Comparison of ENCODE assay signal across 29 cellular contexts in genomic region chr6:166453651-166454050, GRCh38.
DNase-seq lines count a peak whose midpoint lies in the region; ATAC-seq and TF ChIP-seq lines count a peak whose summit lies in the region.
"Had no signal": no experiment of that assay in that cellular context is flagged by ENCODE, and none has a peak within 500 bp of the region (broad histone marks: within the 10 kb centered on the region; RNA-seq: fewer than 3 reads in every experiment).

No MANE protein-coding gene starts in this region.

- H3K36me3 ChIP-seq in SK-N-SH (replicated peaks in 1 of 2; ENCODE audit: control insufficient read depth in 1 of 2, insufficient read depth in 2 of 2, low read length in 1 of 2) (peaks cover 10 to 54% of the 10 kb centered on the region in 2 experiments), HEK293 (ENCODE audit: control insufficient read depth in 2 of 2, insufficient read depth in 1 of 2, low read length in 2 of 2) (peaks cover 0 to 3% of the 10 kb centered on the region in 2 experiments; a peak in 1 of 3 replicates)

- H3K79me2 ChIP-seq in SK-N-SH (ENCODE audit: insufficient read depth) = no peaks in the 10 kb centered on the region

- CTCF ChIA-PET in SK-N-SH (lab: Yijun Ruan, JAX) (no interaction called here), HEK293 (lab: Yijun Ruan, JAX) (no interaction called here)

- no peaks in the 10 kb centered on the region for H3K9me2 ChIP-seq in SK-N-SH

- no peaks in the 10 kb centered on the region for H3K27me3 ChIP-seq in SK-N-SH (ENCODE audit: insufficient read depth)
- H3K27me3 ChIP-seq: BE2C, BLaER1 had no signal

- H4K20me1 ChIP-seq in SK-N-SH (ENCODE audit: insufficient read depth) = no peaks in the 10 kb centered on the region
- H4K20me1 ChIP-seq: BLaER1; BLaER1 treated with 17β-estradiol and CSF1 and Interleukin-3, amounts not matched to agents 10 nM and 100 nM had no signal

- WGBS in SK-N-SH (ENCODE audit: low lambda C conversion rate) = 94% methylated on average over 7 of the region's 7 CpGs

- H3K9me3 ChIP-seq in SK-N-SH = no peaks in the 10 kb centered on the region
- H3K9me3 ChIP-seq in HEK293 (ENCODE audit: control insufficient read depth, insufficient read depth, low read depth, low read length) = no peaks in the 10 kb centered on the region
- H3K9me3 ChIP-seq: A549, BE2C, Caco-2 had no signal

- H3K4me1 ChIP-seq in SK-N-SH (ENCODE audit: control insufficient read depth in 1 of 2, insufficient read depth in 2 of 2, low read depth in 1 of 2, low read length in 1 of 2) (no peaks in the 10 kb centered on the region), HEK293 (ENCODE audit: control insufficient read depth, insufficient read depth, low read length) (no peaks in the 10 kb centered on the region)
- H3K4me1 ChIP-seq: A549, BE2C, Caco-2 had no signal

- H3K4me3 ChIP-seq in SK-N-SH (ENCODE audit: low read depth in 2 of 2, low read length in 1 of 2) = no peak overlapping the region
- H3K4me3 ChIP-seq in HEK293 (ENCODE audit: low read depth, low read length) = no peak overlapping the region
- H3K4me3 ChIP-seq: A549; BLaER1; BLaER1 treated with 17β-estradiol and CSF1 and Interleukin-3, amounts not matched to agents 10 nM and 100 nM had no signal

- no peak overlapping the region for H3K4me2 ChIP-seq in SK-N-SH
- H3K4me2 ChIP-seq: A549; BLaER1; BLaER1 treated with 17β-estradiol and CSF1 and Interleukin-3, amounts not matched to agents 10 nM and 100 nM had no signal

- H2AFZ ChIP-seq in SK-N-SH (ENCODE audit: low read depth) = no peak overlapping the region

- no peaks in the 10 kb centered on the region for H3F3A ChIP-seq in SK-N-SH (replicated peaks; ENCODE audit: insufficient read depth)

- DNase-seq in SK-N-SH (no peak), NCI-H526 treated with DMSO at 0.1 percent for 48 hours (lab: John Stamatoyannopoulos, UW) (no peak)
- DNase-seq: 8988T; ACHN; AML-193; BE2C; C1 segment of cervical spinal cord; Caco-2; Calu3; CD4-positive, alpha-beta memory T cell; CD4-positive, alpha-beta T cell; CD4-positive, CD25-positive, alpha-beta regulatory T cell; CD8-positive, alpha-beta memory T cell; CD8-positive, alpha-beta T cell; COR-L47; DMS 273 treated with DMSO at 0.1 percent for 48 hours; DMS153; DMS53; DMS79; DMS79 treated with DMSO at 0.1 percent for 48 hours; DND-41; EL had no signal

- TF ChIP-seq CTCF in SK-N-SH (IDR thresholded peaks at IDR 0.05) (no peak), HEK293 (tag by site-specific recombination; IDR thresholded peaks at IDR 0.05) (no peak)

- TF ChIP-seq EP300 in SK-N-SH (IDR thresholded peaks at IDR 0.05; ENCODE audit: borderline replicate concordance in 1 of 2, low read depth in 1 of 2, low read length in 1 of 2) = no peak

- no peak for ATAC-seq in SK-N-SH treated with all-trans-retinoic acid at 6 μM for 48 hours
- ATAC-seq: A549; CD8-positive, alpha-beta T cell had no signal

- H3K27ac ChIP-seq in SK-N-SH (ENCODE audit: low read depth in 2 of 2, low read length in 1 of 2) (no peak overlapping the region), HEK293 (ENCODE audit: extremely low read depth, low read depth, low read length) (no peak overlapping the region)
- H3K27ac ChIP-seq: 22Rv1; A549; BLaER1; BLaER1 treated with 17β-estradiol and CSF1 and Interleukin-3, amounts not matched to agents 10 nM and 100 nM; C4-2B had no signal

- H3K9ac ChIP-seq in SK-N-SH = no peak overlapping the region
- H3K9ac ChIP-seq: BLaER1; BLaER1 treated with 17β-estradiol and CSF1 and Interleukin-3, amounts not matched to agents 10 nM and 100 nM had no signal

- POLR2A ChIA-PET in SK-N-SH (lab: Yijun Ruan, JAX) = no interaction called here
- POLR2A ChIA-PET in HEK293 (lab: Yijun Ruan, JAX) = no interaction called here

- TF ChIP-seq RAD21 in SK-N-SH (IDR thresholded peaks at IDR 0.05; ENCODE audit: low read length) = no peak

TF ChIP-seq in SK-N-SH treated with all-trans-retinoic acid at 6 μM for 48 hours, 23 proteins besides CTCF, POLR2A, EP300 and RAD21:
- TF ChIP-seq ZNF8 (CRISPR knock-in tag; IDR thresholded peaks at IDR 0.05) (peak; percentile 92), CSDC2 (CRISPR knock-in tag; IDR thresholded peaks at IDR 0.05) (no peak)

TF ChIP-seq in SK-N-SH, 30 proteins besides CTCF, POLR2A, EP300 and RAD21 (continues in another document):
- TF ChIP-seq USF2 (IDR thresholded peaks at IDR 0.05; ENCODE audit: borderline replicate concordance, low read depth, low read length) (no peak), MEF2A (IDR thresholded peaks at IDR 0.05; ENCODE audit: borderline replicate concordance, low read depth) (no peak), POLR2AphosphoS5 (IDR thresholded peaks at IDR 0.05; ENCODE audit: low read depth, low read length) (no peak), FOXJ3 (CRISPR knock-in tag; IDR thresholded peaks at IDR 0.05) (no peak), FOXM1 (IDR thresholded peaks at IDR 0.05; ENCODE audit: low read depth) (no peak), GATA2 (CRISPR knock-in tag; IDR thresholded peaks at IDR 0.05) (no peak), RFX5 (IDR thresholded peaks at IDR 0.05; ENCODE audit: low read length) (no peak), NRF1 (IDR thresholded peaks at IDR 0.05; ENCODE audit: low read depth, low read length) (no peak), CHD2 (IDR thresholded peaks at IDR 0.05; ENCODE audit: low read length, partially characterized antibody) (no peak), ELF1 (IDR thresholded peaks at IDR 0.05) (no peak), IRF3 (IDR thresholded peaks at IDR 0.05; ENCODE audit: low read depth, low read length) (no peak), SMC3 (IDR thresholded peaks at IDR 0.05; ENCODE audit: low read depth, low read length) (no peak), TAF1 (IDR thresholded peaks at IDR 0.05; ENCODE audit: borderline replicate concordance, low read depth, low read length) (no peak), JUND (IDR thresholded peaks at IDR 0.05) (no peak), TEAD4 (IDR thresholded peaks at IDR 0.05; ENCODE audit: borderline replicate concordance, insufficient read depth) (no peak), TCF12 (IDR thresholded peaks at IDR 0.05) (no peak), NFIC (IDR thresholded peaks at IDR 0.05; ENCODE audit: borderline replicate concordance) (no peak)

TF ChIP-seq in HEK293, 187 proteins besides CTCF, POLR2A, EP300 and RAD21:
- 0 out of 2 replicates have a peak, but pooled peaks have one; percentile 16 for TF ChIP-seq ZNF146 (tag by site-specific recombination; IDR thresholded peaks at IDR 0.05)
- peak; percentile 36; the same call in 1 of the 2 replicates for TF ChIP-seq SCRT2 (tag by site-specific recombination; IDR thresholded peaks at IDR 0.05)
- TF ChIP-seq ZFP69B (tag by site-specific recombination; IDR thresholded peaks at IDR 0.05) = no peak
- no peak for TF ChIP-seq ZNF830 (tag by site-specific recombination; IDR thresholded peaks at IDR 0.05; ENCODE audit: low read depth)
TF ChIP-seq in HEK293: peak in this region for 2.
